ENCODE assay signal across 9 cellular contexts in genomic region chr6:31831350-31832215, GRCh38. TPM values are rescaled to one million over a fixed set of nuclear protein-coding genes. Genes with fewer than 3 reads are reported as not detected.
DNase-seq lines count a peak whose midpoint lies in the region; ATAC-seq and TF ChIP-seq lines count a peak whose summit lies in the region.
"Had no signal": no experiment of that assay in that cellular context is flagged by ENCODE, and none has a peak within 500 bp of the region (broad histone marks: within the 10 kb centered on the region; RNA-seq: fewer than 3 reads in every experiment).

No MANE protein-coding gene starts in this region.

- H3K9me3 Mint-ChIP-seq in progenitor cell of endocrine pancreas (ENCODE audit: low read depth): no peaks in the 10 kb centered on the region

- no peak for TF ChIP-seq CTCF in OCI-LY1 (IDR thresholded peaks at IDR 0.05; ENCODE audit: low read length)
- no peak for TF ChIP-seq CTCF in epithelial cell of esophagus (IDR thresholded peaks at IDR 0.05; ENCODE audit: insufficient read depth, low read depth, low read length, missing control alignments)
- TF ChIP-seq CTCF in progenitor cell of endocrine pancreas (IDR thresholded peaks at IDR 0.05; ENCODE audit: unreplicated experiment): no peak

- H3K9me2 ChIP-seq in OCI-LY1 (ENCODE audit: low read depth, low read length): no peaks in the 10 kb centered on the region

- DNase-seq in epithelial cell of esophagus (ENCODE audit: low read depth): peak; percentile 46
- DNase-seq in progenitor cell of endocrine pancreas (ENCODE audit: low spot score, unreplicated experiment): no peak
- DNase-seq in SW 1271 (lab: John Stamatoyannopoulos, UW): no peak
- no peak for DNase-seq in NCI-H748 treated with DMSO at 0.1 percent for 48 hours (lab: John Stamatoyannopoulos, UW)
- no peak for DNase-seq in 8988T
- DNase-seq: NCI-H2171 had no signal

- no peak overlapping the region for H3K27ac Mint-ChIP-seq in progenitor cell of endocrine pancreas

- peak overlapping the region; percentile 75 for H3K9ac ChIP-seq in OCI-LY1 (ENCODE audit: low read length)

- peak overlapping the region; percentile 94 for H3K4me3 Mint-ChIP-seq in progenitor cell of endocrine pancreas (ENCODE audit: low read depth)

- peaks cover 44% of the 10 kb centered on the region for H3K79me2 ChIP-seq in OCI-LY1 (ENCODE audit: insufficient read depth, low read length)

- H3K4me2 ChIP-seq in OCI-LY1 (ENCODE audit: low read length): peak overlapping the region; percentile 88

- H2AFZ ChIP-seq in OCI-LY1 (ENCODE audit: low read length): no peak overlapping the region

- no peaks in the 10 kb centered on the region for H3K27me3 Mint-ChIP-seq in progenitor cell of endocrine pancreas

- peaks cover 45% of the 10 kb centered on the region for H3K4me1 ChIP-seq in OCI-LY1 (ENCODE audit: insufficient read depth, low read length, severe bottlenecking)

- H3K4me1 Mint-ChIP-seq in progenitor cell of endocrine pancreas (ENCODE audit: low read depth): peaks cover 29% of the 10 kb centered on the region

- peaks cover 19% of the 10 kb centered on the region for H3K36me3 ChIP-seq in OCI-LY1 (ENCODE audit: insufficient read depth, low read length)

- ATAC-seq in HG03175 (IDR thresholded peaks at IDR 0.05; ENCODE audit: unreplicated experiment): no peak

- peak overlapping the region; percentile 86; the same call in 1 of the 2 replicates for H3K4me3 ChIP-seq in GM08714 (ENCODE audit: low read length)
- peak overlapping the region; percentile 75 for H3K4me3 ChIP-seq in OCI-LY1 (ENCODE audit: low read depth, low read length, poor library complexity, severe bottlenecking)
- peak overlapping the region; percentile 67 for H3K4me3 ChIP-seq in epithelial cell of esophagus (ENCODE audit: low read length)

- H3K36me3 Mint-ChIP-seq in progenitor cell of endocrine pancreas (ENCODE audit: insufficient read depth): peaks cover 8% of the 10 kb centered on the region

- H3K27me3 ChIP-seq in OCI-LY1 (ENCODE audit: insufficient read depth, low read length): no peaks in the 10 kb centered on the region

- H3K9me3 ChIP-seq in OCI-LY1 (ENCODE audit: low read length): no peaks in the 10 kb centered on the region

- H3K27ac ChIP-seq in OCI-LY1 (ENCODE audit: low read depth, low read length, poor library complexity, severe bottlenecking): peak overlapping the region; percentile 97

- H3F3A ChIP-seq in OCI-LY1 (ENCODE audit: insufficient read depth, low read length): peaks cover 16% of the 10 kb centered on the region

- no peaks in the 10 kb centered on the region for H4K20me1 ChIP-seq in OCI-LY1 (ENCODE audit: insufficient read depth, low read length)

RNA-seq across cellular contexts. Expression of gene HSPA1B, which starts 4.0 kb away (rescaled TPM):
- total RNA-seq in progenitor cell of endocrine pancreas: 152 and 165 TPM in 2 replicates

RNA-seq across cellular contexts. Expression of gene HSPA1A, which starts 16.2 kb away (rescaled TPM):
- total RNA-seq in progenitor cell of endocrine pancreas: 52.5 and 56.6 TPM in 2 replicates

RNA-seq across cellular contexts. Expression of gene HSPA1L, which starts 16.5 kb away (rescaled TPM):
- total RNA-seq in progenitor cell of endocrine pancreas: 2.4 and 2.5 TPM in 2 replicates

RNA-seq across cellular contexts. Expression of gene LSM2, which starts 24.8 kb away (rescaled TPM):
- total RNA-seq in progenitor cell of endocrine pancreas: 80.4 and 82.9 TPM in 2 replicates

RNA-seq across cellular contexts. Expression of gene NEU1, which starts 31.0 kb away (rescaled TPM):
- total RNA-seq in progenitor cell of endocrine pancreas: 52.4 and 57.4 TPM in 2 replicates
